In the genomic region with DNA sequence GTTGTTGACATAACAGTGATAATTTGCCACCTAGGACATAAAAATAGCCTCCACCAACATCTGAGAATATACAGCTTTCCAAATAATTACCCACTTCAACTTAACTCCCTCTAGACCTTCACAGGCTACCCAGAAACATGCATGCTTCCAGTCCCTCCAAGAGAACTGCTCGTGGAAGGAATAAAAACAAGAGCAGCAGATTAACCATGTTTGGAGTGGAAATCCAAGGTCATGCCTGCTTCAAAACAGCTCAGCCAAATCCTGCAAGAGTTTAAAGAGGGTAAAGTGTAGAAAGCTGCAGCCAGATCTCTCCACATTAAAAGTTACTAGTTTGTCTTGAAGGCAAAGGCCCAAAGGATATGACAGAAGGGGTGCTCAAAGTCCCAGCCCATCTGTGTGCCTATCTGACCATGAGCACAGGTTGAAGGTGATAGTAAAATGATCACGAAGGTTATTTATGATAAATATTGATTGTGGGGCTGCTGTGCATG, we compare ENCODE assay signal across 12 cellular contexts.
"Had no signal": no experiment of that assay in that cellular context is flagged by ENCODE, and none has a peak within 500 bp of the region (broad histone marks: within the 10 kb centered on the region; RNA-seq: fewer than 3 reads in every experiment).

No MANE protein-coding gene starts in this region.

- H3K27ac Mint-ChIP-seq: activated CD8-positive, alpha-beta T cell treated with anti-CD3 and anti-CD28 coated beads for 36 hours; activated naive CD8-positive, alpha-beta T cell treated with anti-CD3 and anti-CD28 coated beads for 36 hours; nephron progenitor cell; stimulated activated naive B cell treated with anti-CD40 and anti-IgM and Interleukin-4, amounts not matched to agents 10 μg/mL and 1 μg/mL and 100 μg/mL, for 72 hours; WTC11 had no signal

- H3K27me3 Mint-ChIP-seq: activated CD8-positive, alpha-beta T cell treated with anti-CD3 and anti-CD28 coated beads for 36 hours had no signal

- H3K27me3 ChIP-seq: SJCRH30 had no signal

- H3K4me1 Mint-ChIP-seq: activated naive CD8-positive, alpha-beta T cell treated with anti-CD3 and anti-CD28 coated beads for 36 hours; nephron progenitor cell; stimulated activated naive B cell treated with anti-CD40 and anti-IgM and Interleukin-4, amounts not matched to agents 10 μg/mL and 1 μg/mL and 100 μg/mL, for 72 hours; WTC11 had no signal

- H3K36me3 Mint-ChIP-seq: stimulated activated naive B cell treated with anti-CD40 and anti-IgM and Interleukin-4, amounts not matched to agents 10 μg/mL and 1 μg/mL and 100 μg/mL, for 72 hours; WTC11 had no signal

- H3K9me3 ChIP-seq: prostate gland, SJCRH30 had no signal

- H3K4me3 Mint-ChIP-seq: activated CD8-positive, alpha-beta T cell treated with anti-CD3 and anti-CD28 coated beads for 36 hours; activated naive CD8-positive, alpha-beta T cell treated with anti-CD3 and anti-CD28 coated beads for 36 hours; nephron progenitor cell; stimulated activated naive B cell treated with anti-CD40 and anti-IgM and Interleukin-4, amounts not matched to agents 10 μg/mL and 1 μg/mL and 100 μg/mL, for 72 hours; WTC11 had no signal

- ATAC-seq: activated CD8-positive, alpha-beta T cell treated with anti-CD3 and anti-CD28 coated beads for 36 hours; stimulated activated naive B cell treated with anti-CD40 and anti-IgM and Interleukin-4, amounts not matched to agents 10 μg/mL and 1 μg/mL and 100 μg/mL, for 72 hours; WTC11 had no signal

- DNase-seq: activated CD4-positive, alpha-beta T cell treated with anti-CD3 and anti-CD28 coated beads for 4 hours; activated CD8-positive, alpha-beta T cell treated with anti-CD3 and anti-CD28 coated beads for 36 hours; activated naive CD8-positive, alpha-beta T cell treated with anti-CD3 and anti-CD28 coated beads for 36 hours; activated T-cell treated with anti-CD3 and anti-CD28 coated beads, Interleukin-2, amount 50 U/mL, for 48 hours; hippocampal formation; nephron progenitor cell; SJCRH30; stimulated activated CD4-positive, alpha-beta T cell treated with anti-CD3 and anti-CD28 coated beads, Interleukin-2, amount 100 ng/mL, for 48 hours; stimulated activated naive B cell treated with anti-CD40 and anti-IgM and Interleukin-4, amounts not matched to agents 10 μg/mL and 1 μg/mL and 100 μg/mL, for 72 hours had no signal

- H3K36me3 ChIP-seq: prostate gland, SJCRH30 had no signal

- H3K27ac ChIP-seq: epithelial cell of prostate, prostate gland, SJCRH30 had no signal

- H3K9me3 Mint-ChIP-seq: nephron progenitor cell had no signal

- H3K4me3 ChIP-seq: prostate gland, SJCRH30 had no signal

- H3K4me1 ChIP-seq: prostate gland, SJCRH30 had no signal
